1 cellular context compared by ENCODE assay signal in the genomic region with DNA sequence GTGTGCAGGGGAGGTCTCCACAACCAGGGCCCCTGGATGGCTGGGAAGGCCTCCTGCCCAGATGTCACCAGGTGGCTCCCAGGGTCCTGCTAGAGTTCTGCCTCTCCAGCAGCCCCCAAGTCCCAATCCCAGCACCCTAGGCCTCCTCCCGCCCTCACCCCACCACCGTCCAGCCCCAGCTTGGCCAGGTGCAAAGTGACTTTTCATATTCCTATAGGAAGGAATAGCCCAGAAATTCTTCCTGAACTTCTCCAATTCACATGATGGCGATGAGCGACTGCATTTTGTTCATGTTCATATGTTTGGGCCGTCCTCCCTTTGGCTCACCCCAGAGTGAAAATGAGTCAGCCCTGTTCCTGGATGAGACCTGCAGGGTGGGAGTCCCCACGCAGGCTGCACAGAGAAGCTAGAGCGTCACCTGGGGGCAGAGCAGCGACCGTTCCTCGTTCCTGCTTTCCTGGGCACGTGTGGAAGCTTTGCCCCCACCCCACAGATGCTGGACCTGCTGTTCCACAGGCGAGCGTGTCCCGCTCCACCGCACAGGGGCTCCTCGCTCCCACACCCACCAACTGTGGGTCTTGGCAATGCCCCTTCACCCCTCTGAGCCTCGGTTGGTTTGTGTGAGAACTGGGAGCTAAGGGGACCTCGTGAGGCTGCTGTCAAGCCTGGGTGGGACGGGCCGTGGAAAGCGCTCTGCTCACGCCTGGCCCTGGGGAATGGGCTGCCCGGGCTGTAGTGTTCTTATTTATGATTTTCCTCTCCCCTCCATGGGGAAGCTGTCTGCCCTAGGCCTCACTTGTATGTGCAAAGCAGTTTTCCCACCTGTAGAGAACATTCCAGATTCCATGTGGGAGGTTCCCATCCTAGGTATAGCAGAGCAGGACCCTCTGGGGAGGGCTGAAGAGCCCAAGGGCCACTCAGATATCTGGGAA.
TF ChIP-seq lines count a peak whose summit lies in the region.

No MANE protein-coding gene starts in this region.

TF ChIP-seq in WTC11, 78 proteins besides CTCF, POLR2A, EP300 and RAD21:
- TF ChIP-seq ZNF121 (CRISPR knock-in tag; IDR thresholded peaks at IDR 0.05) (no peak), ZNF138 (CRISPR knock-in tag; conservative IDR thresholded peaks at IDR 0.05) (no peak), TEAD4 (CRISPR knock-in tag; IDR thresholded peaks at IDR 0.05) (no peak)
